In genomic region chr19:37809366-37809765, GRCh38 we compare ENCODE assay signal across 8 cellular contexts.
"Had no signal": no experiment of that assay in that cellular context is flagged by ENCODE, and none has a peak within 500 bp of the region (broad histone marks: within the 10 kb centered on the region; RNA-seq: fewer than 3 reads in every experiment).

No MANE protein-coding gene starts in this region.

- H3K36me3 ChIP-seq: HAP-1 had no signal

- H3K4me1 Mint-ChIP-seq: GM23338 had no signal

- DNase-seq: H7, IMR-90, KG1 had no signal

- H3K4me3 ChIP-seq: GM23338, HAP-1, K562 had no signal

- H3K4me1 ChIP-seq: HAP-1 had no signal

- H3K27ac Mint-ChIP-seq: GM23338 had no signal

- FAIRE-seq: H1, HTR-8/SVneo, K562 had no signal

- H3K4me2 ChIP-seq: GM23338 had no signal

- H3K4me3 Mint-ChIP-seq: GM23338 had no signal

- H2AFZ ChIP-seq: GM23338 had no signal
